2 cellular contexts compared by ENCODE assay signal in the genomic region with DNA sequence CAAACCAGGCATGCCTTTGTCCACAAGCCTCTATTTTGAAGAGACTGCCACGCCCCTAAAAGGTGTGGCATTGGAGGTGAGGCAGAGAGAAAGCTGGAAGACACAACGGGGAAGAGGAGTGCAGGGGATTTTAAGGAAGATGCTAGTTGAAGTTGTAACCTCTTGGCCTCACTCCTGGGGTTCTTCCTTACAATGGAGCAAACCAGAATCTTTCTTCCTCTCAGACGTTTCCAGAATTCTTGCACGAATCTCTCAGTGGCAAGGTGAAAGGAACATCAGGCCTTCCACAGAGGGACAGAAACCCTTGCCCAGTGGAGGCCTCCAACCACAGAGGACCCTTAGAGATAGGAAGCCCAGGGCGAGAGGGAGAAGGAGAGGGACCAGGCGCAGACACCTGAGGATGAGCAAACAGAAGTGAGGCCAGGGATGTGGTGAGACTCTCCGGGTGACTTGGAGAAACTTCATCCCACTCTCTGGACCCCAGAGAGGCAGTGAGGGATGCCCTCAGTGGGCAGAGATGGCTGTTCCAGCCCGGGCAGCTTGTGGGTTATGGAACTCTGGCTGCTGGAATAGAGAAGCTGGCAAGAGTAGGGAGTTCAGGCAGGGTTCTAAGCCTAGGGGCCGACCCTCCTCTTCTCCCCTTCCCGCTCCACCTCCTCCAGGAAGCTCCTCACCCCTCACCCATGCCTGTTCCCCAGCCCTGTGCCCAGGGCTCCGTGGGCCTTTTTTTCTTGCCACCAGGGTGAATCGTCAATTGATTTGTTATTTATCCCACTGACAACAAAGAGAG.
A peak's percentile ranks its signal among the peaks of the same experiment; 100 is the strongest.
TF ChIP-seq lines count a peak whose summit lies in the region.

No MANE protein-coding gene starts in this region.

TF ChIP-seq in K562, 482 proteins besides CTCF, POLR2A, EP300 and RAD21 (continued from another document):
- TF ChIP-seq ZNF79 (CRISPR knock-in tag; IDR thresholded peaks at IDR 0.05; ENCODE audit: low read depth) = no peak
- peak; percentile 61 for TF ChIP-seq PRDM10 (IDR thresholded peaks at IDR 0.05; ENCODE audit: partially characterized antibody)
- TF ChIP-seq NCOR1 (IDR thresholded peaks at IDR 0.05) = no peak

TF ChIP-seq in GM12891, 5 proteins besides CTCF, POLR2A, EP300 and RAD21 (continued from another document):
- TF ChIP-seq SPI1 (IDR thresholded peaks at IDR 0.05; ENCODE audit: low read depth, low read length) = no peak
- no peak for TF ChIP-seq PAX5 (IDR thresholded peaks at IDR 0.05; ENCODE audit: insufficient read depth, low read length, severe bottlenecking)
